1 cellular context compared by ENCODE assay signal in the genomic region with DNA sequence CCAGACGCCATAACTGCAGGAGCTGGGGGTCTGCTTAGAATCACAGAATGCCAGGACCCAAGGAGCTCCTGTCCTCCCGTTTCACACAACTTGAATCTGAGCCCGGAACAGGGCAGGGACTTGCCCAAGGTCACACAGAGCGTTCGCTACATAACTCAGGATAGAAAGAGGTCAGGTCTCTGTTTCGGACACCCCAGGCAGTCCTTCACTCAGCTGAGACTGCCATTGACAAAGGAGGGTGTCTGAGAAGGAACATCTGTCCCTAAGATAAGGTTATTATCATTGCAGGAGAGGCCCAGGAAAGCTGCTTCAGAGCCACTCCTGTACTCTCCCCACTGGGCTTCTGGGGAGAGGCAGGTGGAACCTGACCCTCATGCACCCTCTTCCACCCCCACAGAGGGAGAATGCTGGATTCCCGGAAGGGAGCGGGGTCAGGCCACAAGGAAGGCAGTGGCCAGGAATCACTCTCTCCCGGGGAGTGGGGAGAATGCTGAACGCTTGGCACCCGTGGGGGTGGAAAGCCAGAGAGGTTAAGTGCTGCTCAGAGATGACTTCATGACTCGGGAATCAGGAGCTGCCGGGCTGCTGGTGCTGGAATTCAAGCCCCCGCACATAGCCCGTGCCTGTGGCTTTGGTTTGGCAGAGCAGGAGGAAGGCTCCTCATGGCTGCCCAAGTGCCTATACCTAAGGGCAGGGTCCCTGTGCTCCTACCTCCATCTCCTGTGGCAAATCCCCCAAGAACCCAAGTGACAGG.
TF ChIP-seq lines count a peak whose summit lies in the region.

No MANE protein-coding gene starts in this region.

TF ChIP-seq in HCT116, 20 proteins besides CTCF, POLR2A, EP300 and RAD21:
- TF ChIP-seq EZH2phosphoT487 (IDR thresholded peaks at IDR 0.05; ENCODE audit: borderline replicate concordance) (no peak), POLR2AphosphoS5 (IDR thresholded peaks at IDR 0.05; ENCODE audit: low read depth, low read length) (peak; percentile 39; the same call in 1 of the 2 replicates), ZBTB33 (IDR thresholded peaks at IDR 0.05; ENCODE audit: extremely low read depth, insufficient replicate concordance, low read length) (no peak)
- TF ChIP-seq, protein P1, sequence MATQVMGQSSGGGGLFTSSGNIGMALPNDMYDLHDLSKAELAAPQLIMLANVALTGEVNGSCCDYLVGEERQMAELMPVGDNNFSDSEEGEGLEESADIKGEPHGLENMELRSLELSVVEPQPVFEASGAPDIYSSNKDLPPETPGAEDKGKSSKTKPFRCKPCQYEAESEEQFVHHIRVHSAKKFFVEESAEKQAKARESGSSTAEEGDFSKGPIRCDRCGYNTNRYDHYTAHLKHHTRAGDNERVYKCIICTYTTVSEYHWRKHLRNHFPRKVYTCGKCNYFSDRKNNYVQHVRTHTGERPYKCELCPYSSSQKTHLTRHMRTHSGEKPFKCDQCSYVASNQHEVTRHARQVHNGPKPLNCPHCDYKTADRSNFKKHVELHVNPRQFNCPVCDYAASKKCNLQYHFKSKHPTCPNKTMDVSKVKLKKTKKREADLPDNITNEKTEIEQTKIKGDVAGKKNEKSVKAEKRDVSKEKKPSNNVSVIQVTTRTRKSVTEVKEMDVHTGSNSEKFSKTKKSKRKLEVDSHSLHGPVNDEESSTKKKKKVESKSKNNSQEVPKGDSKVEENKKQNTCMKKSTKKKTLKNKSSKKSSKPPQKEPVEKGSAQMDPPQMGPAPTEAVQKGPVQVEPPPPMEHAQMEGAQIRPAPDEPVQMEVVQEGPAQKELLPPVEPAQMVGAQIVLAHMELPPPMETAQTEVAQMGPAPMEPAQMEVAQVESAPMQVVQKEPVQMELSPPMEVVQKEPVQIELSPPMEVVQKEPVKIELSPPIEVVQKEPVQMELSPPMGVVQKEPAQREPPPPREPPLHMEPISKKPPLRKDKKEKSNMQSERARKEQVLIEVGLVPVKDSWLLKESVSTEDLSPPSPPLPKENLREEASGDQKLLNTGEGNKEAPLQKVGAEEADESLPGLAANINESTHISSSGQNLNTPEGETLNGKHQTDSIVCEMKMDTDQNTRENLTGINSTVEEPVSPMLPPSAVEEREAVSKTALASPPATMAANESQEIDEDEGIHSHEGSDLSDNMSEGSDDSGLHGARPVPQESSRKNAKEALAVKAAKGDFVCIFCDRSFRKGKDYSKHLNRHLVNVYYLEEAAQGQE (IDR thresholded peaks at IDR 0.05; ENCODE audit: low read depth) = no peak
